In the genomic region with DNA sequence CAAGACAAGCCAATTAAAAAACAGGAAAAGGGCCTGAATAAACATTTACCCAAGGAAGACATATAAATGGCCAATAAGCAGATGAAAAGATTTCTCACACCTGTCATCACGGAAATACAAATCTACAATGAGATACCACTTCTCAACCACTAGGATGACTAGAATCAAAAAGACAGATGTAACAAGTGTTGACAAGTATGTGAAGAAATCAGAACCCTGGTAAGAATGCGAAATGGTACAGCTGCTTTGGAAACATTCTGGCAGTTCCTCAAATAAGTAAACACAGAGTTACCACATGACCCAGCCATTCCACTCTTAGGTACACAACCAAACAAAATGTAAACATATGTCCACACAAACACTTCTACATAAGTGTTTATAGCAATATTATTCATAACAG, we compare ENCODE assay signal across 13 cellular contexts. TPM values are rescaled to one million over a fixed set of nuclear protein-coding genes. Genes with fewer than 3 reads are reported as not detected.
A peak's percentile ranks its signal among the peaks of the same experiment; 100 is the strongest.
DNase-seq lines count a peak whose midpoint lies in the region; ATAC-seq and TF ChIP-seq lines count a peak whose summit lies in the region.
"Had no signal": no experiment of that assay in that cellular context is flagged by ENCODE, and none has a peak within 500 bp of the region (broad histone marks: within the 10 kb centered on the region; RNA-seq: fewer than 3 reads in every experiment).

No MANE protein-coding gene starts in this region.

- H3K27ac ChIP-seq in thyroid gland: no peak overlapping the region
- H3K27ac ChIP-seq in MM.1S (ENCODE audit: low read length): no peak overlapping the region

- H2AFZ ChIP-seq in MM.1S (ENCODE audit: low read length): no peak overlapping the region

- ATAC-seq in natural killer cell: peak; percentile 47 to 48 (median 48)
- no peak for ATAC-seq in natural killer cell treated with Interleukin-12 subunit alpha and Interleukin-12 subunit beta and Interleukin-15 and Interleukin-18, amount 100 ng/mL, for 72 hours
- ATAC-seq: activated CD8-positive, alpha-beta memory T cell treated with anti-CD3 and anti-CD28 coated beads, Interleukin-2, amount 10 ng/mL, durations not matched to agents 7 days and 5 days had no signal

- no peak for TF ChIP-seq CTCF in natural killer cell (IDR thresholded peaks at IDR 0.05)
- no peak for TF ChIP-seq CTCF in foreskin fibroblast (IDR thresholded peaks at IDR 0.05; ENCODE audit: low read depth, low read length)
- TF ChIP-seq CTCF in thyroid gland (IDR thresholded peaks at IDR 0.05): no peak
- TF ChIP-seq CTCF in MM.1S (IDR thresholded peaks at IDR 0.05; ENCODE audit: low read length): no peak

- no peak overlapping the region for H3K4me3 ChIP-seq in foreskin fibroblast (ENCODE audit: low read depth in 1 of 2, low read length in 2 of 2)
- H3K4me3 ChIP-seq in thyroid gland (replicated peaks in 1 of 3): no peak overlapping the region
- no peak overlapping the region for H3K4me3 ChIP-seq in MM.1S (ENCODE audit: low read length)

- H3K4me1 ChIP-seq in thyroid gland (no peaks in the 10 kb centered on the region), MM.1S (ENCODE audit: low read length) (no peaks in the 10 kb centered on the region)

- H3K79me2 ChIP-seq in MM.1S (ENCODE audit: low read length): no peaks in the 10 kb centered on the region

- H3K4me1 Mint-ChIP-seq in natural killer cell: peaks cover 27 to 29% of the 10 kb centered on the region in 2 donors
- H3K4me1 Mint-ChIP-seq in natural killer cell treated with Interleukin-12 subunit alpha and Interleukin-12 subunit beta and Interleukin-15 and Interleukin-18, amount 100 ng/mL, for 72 hours (ENCODE audit: low read depth in 2 of 2): peaks cover 24 to 25% of the 10 kb centered on the region in 2 donors
- H3K4me1 Mint-ChIP-seq: activated CD8-positive, alpha-beta memory T cell treated with anti-CD3 and anti-CD28 coated beads, Interleukin-2, amount 10 ng/mL, durations not matched to agents 7 days and 5 days had no signal

- WGBS in thyroid gland, 2 donors: 92 to 95% methylated on average over 2 of the region's 2 CpGs

- H3K9me3 Mint-ChIP-seq in natural killer cell: no peaks in the 10 kb centered on the region
- no peaks in the 10 kb centered on the region for H3K9me3 Mint-ChIP-seq in natural killer cell treated with Interleukin-12 subunit alpha and Interleukin-12 subunit beta and Interleukin-15 and Interleukin-18, amount 100 ng/mL, for 72 hours
- H3K9me3 Mint-ChIP-seq: CD4-positive, CD25-positive, alpha-beta regulatory T cell had no signal

- H3K36me3 ChIP-seq in thyroid gland: no peaks in the 10 kb centered on the region
- H3K36me3 ChIP-seq in MM.1S (replicated peaks; ENCODE audit: insufficient read depth, low read length): no peaks in the 10 kb centered on the region; the same call in 1 of the 2 replicates

- no peaks in the 10 kb centered on the region for H3K27me3 Mint-ChIP-seq in natural killer cell (ENCODE audit: low read depth in 2 of 2)
- H3K27me3 Mint-ChIP-seq in natural killer cell treated with Interleukin-12 subunit alpha and Interleukin-12 subunit beta and Interleukin-15 and Interleukin-18, amount 100 ng/mL, for 72 hours: no peaks in the 10 kb centered on the region
- H3K27me3 Mint-ChIP-seq: activated CD8-positive, alpha-beta memory T cell treated with anti-CD3 and anti-CD28 coated beads, Interleukin-2, amount 10 ng/mL, durations not matched to agents 7 days and 5 days; CD4-positive, CD25-positive, alpha-beta regulatory T cell had no signal

- no peak overlapping the region for H3K4me3 Mint-ChIP-seq in natural killer cell
- no peak overlapping the region for H3K4me3 Mint-ChIP-seq in natural killer cell treated with Interleukin-12 subunit alpha and Interleukin-12 subunit beta and Interleukin-15 and Interleukin-18, amount 100 ng/mL, for 72 hours
- H3K4me3 Mint-ChIP-seq: activated CD8-positive, alpha-beta memory T cell treated with anti-CD3 and anti-CD28 coated beads, Interleukin-2, amount 10 ng/mL, durations not matched to agents 7 days and 5 days; CD4-positive, CD25-positive, alpha-beta regulatory T cell had no signal

- H3K9me2 ChIP-seq in MM.1S (replicated peaks; ENCODE audit: insufficient read depth, low read length): no peaks in the 10 kb centered on the region

- H3K27me3 ChIP-seq in thyroid gland (no peaks in the 10 kb centered on the region), MM.1S (replicated peaks; ENCODE audit: insufficient read depth, low read length) (no peaks in the 10 kb centered on the region)

- H3K9me3 ChIP-seq in thyroid gland (no peaks in the 10 kb centered on the region), MM.1S (replicated peaks; ENCODE audit: insufficient read depth, low read length) (no peaks in the 10 kb centered on the region)

- H3K9ac ChIP-seq in MM.1S (ENCODE audit: low read length): no peak overlapping the region

- H3F3A ChIP-seq in MM.1S (ENCODE audit: insufficient read depth, low read length): no peaks in the 10 kb centered on the region

- DNase-seq in natural killer cell (no peak), RKO (ENCODE audit: low spot score) (peak; percentile 34), foreskin fibroblast (peak; percentile 9 to 10), thyroid gland (no peak), midbrain (lab: John Stamatoyannopoulos, UW) (no peak), MM.1S (no peak)
- DNase-seq in natural killer cell treated with Interleukin-12 subunit alpha and Interleukin-12 subunit beta and Interleukin-15 and Interleukin-18, amount 100 ng/mL, for 72 hours (ENCODE audit: low spot score): no peak
- DNase-seq in stimulated activated CD8-positive, alpha-beta memory T cell treated with anti-CD3 and anti-CD28 coated beads, Interleukin-4, amount 100 ng/mL, for 48 hours: no peak
- DNase-seq: activated CD8-positive, alpha-beta memory T cell treated with anti-CD3 and anti-CD28 coated beads, Interleukin-2, amount 10 ng/mL, durations not matched to agents 7 days and 5 days; CD4-positive, CD25-positive, alpha-beta regulatory T cell; NCI-H2171 treated with DMSO at 0.1 percent for 48 hours; stimulated activated CD4-positive, alpha-beta T cell treated with anti-CD3 and anti-CD28 coated beads, Interleukin-1b, Interleukin-23, amount 100 ng/mL, for 48 hours; substantia nigra had no signal

- no peak for TF ChIP-seq POLR2A in thyroid gland (IDR thresholded peaks at IDR 0.05)

- peak overlapping the region; percentile 13 to 74 for H3K27ac Mint-ChIP-seq in natural killer cell
- no peak overlapping the region for H3K27ac Mint-ChIP-seq in natural killer cell treated with Interleukin-12 subunit alpha and Interleukin-12 subunit beta and Interleukin-15 and Interleukin-18, amount 100 ng/mL, for 72 hours
- H3K27ac Mint-ChIP-seq: activated CD8-positive, alpha-beta memory T cell treated with anti-CD3 and anti-CD28 coated beads, Interleukin-2, amount 10 ng/mL, durations not matched to agents 7 days and 5 days had no signal

- intact Hi-C loops in natural killer cell (cut with micrococcal nuclease) (no loop called here), thyroid gland (cut with DNase I) (no loop called here)

- peaks cover 5% of the 10 kb centered on the region for H3K36me3 Mint-ChIP-seq in natural killer cell
- H3K36me3 Mint-ChIP-seq in natural killer cell treated with Interleukin-12 subunit alpha and Interleukin-12 subunit beta and Interleukin-15 and Interleukin-18, amount 100 ng/mL, for 72 hours: peaks cover 11% of the 10 kb centered on the region

- no peak overlapping the region for H3K4me2 ChIP-seq in MM.1S (ENCODE audit: low read depth, low read length)

- no peaks in the 10 kb centered on the region for H4K20me1 ChIP-seq in MM.1S (ENCODE audit: insufficient read depth, low read length)

RNA-seq across cellular contexts. Expression of gene LEAP2, which starts 32.5 kb away (rescaled TPM):
- 1 to 10 TPM in 2 of 3 donors, under 1 TPM in 1; 0.70 to 1.3 (median 1.2) TPM for total RNA-seq in natural killer cell
- total RNA-seq in natural killer cell treated with Interleukin-12 subunit alpha and Interleukin-12 subunit beta and Interleukin-15 and Interleukin-18, amount 100 ng/mL, for 72 hours: 1 to 10 TPM; 2.7 to 5.6 TPM
- 1 to 10 TPM; 1.5 to 4.8 (median 2.9) TPM for total RNA-seq in thyroid gland

RNA-seq across cellular contexts. Expression of gene UQCRQ, which starts 39.5 kb away (rescaled TPM):
- 100 to 1,000 TPM; 114 to 116 (median 115) TPM for total RNA-seq in natural killer cell
- 100 to 1,000 TPM; 330 to 366 TPM for total RNA-seq in natural killer cell treated with Interleukin-12 subunit alpha and Interleukin-12 subunit beta and Interleukin-15 and Interleukin-18, amount 100 ng/mL, for 72 hours
- 100 to 1,000 TPM in 3 of 4 donors, 10 to 100 TPM in 1; 59.2 to 235 (median 118) TPM for total RNA-seq in thyroid gland

RNA-seq across cellular contexts. Expression of gene GDF9, which starts 39.7 kb away (rescaled TPM):
- total RNA-seq in natural killer cell (under 1 TPM; 0.53 to 0.78 (median 0.57) TPM), thyroid gland (under 1 TPM in 2 of 4 donors, not detected in 2; 0.27 to 0.33 TPM)
- under 1 TPM; 0.50 to 0.93 TPM for total RNA-seq in natural killer cell treated with Interleukin-12 subunit alpha and Interleukin-12 subunit beta and Interleukin-15 and Interleukin-18, amount 100 ng/mL, for 72 hours

RNA-seq across cellular contexts. Expression of gene AFF4, which starts 57.5 kb away (rescaled TPM):
- total RNA-seq in natural killer cell (10 to 100 TPM; 87.5 to 98.1 (median 90.8) TPM), thyroid gland (100 to 1,000 TPM in 2 of 4 donors, 10 to 100 TPM in 2; 81.7 to 150 (median 95.7) TPM)
- total RNA-seq in natural killer cell treated with Interleukin-12 subunit alpha and Interleukin-12 subunit beta and Interleukin-15 and Interleukin-18, amount 100 ng/mL, for 72 hours: 10 to 100 TPM; 39.7 to 40.4 TPM

Comparison
In these comparisons a context has a peak if more than half of its experiments do, and no peak if none do; other contexts are left out.
1. ATAC-seq: peak in natural killer cell (3 of 3); none in natural killer cell treated with Interleukin-12 subunit alpha and Interleukin-12 subunit beta and Interleukin-15 and Interleukin-18, amount 100 ng/mL, for 72 hours (0 of 2).
2. H3K27ac Mint-ChIP-seq: peak in natural killer cell (2 of 2); none in natural killer cell treated with Interleukin-12 subunit alpha and Interleukin-12 subunit beta and Interleukin-15 and Interleukin-18, amount 100 ng/mL, for 72 hours (0 of 2).
3. DNase-seq: peak in RKO (single experiment) and foreskin fibroblast (2 of 2); none in natural killer cell (single experiment), natural killer cell treated with Interleukin-12 subunit alpha and Interleukin-12 subunit beta and Interleukin-15 and Interleukin-18, amount 100 ng/mL, for 72 hours (single experiment), thyroid gland (0 of 2), midbrain (single experiment), MM.1S (single experiment) and stimulated activated CD8-positive, alpha-beta memory T cell treated with anti-CD3 and anti-CD28 coated beads, Interleukin-4, amount 100 ng/mL, for 48 hours (single experiment).